ENCODE assay signal across 8 cellular contexts in the genomic region with DNA sequence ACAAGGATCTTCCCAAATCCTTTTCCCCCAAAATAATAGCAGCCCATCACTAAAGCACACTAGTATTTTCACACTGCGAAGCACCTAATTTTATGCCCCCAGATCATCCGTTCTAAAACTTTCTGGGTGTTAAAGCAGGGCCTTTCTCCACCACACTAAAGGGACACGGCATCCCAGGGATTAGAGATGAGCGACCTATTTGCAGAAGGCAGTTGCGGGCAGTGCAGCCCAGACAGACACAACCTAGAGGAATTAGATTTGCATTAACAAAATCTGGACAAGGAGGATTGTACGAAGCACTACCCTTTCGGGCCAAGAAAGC. TPM values are rescaled to one million over a fixed set of nuclear protein-coding genes. Genes with fewer than 3 reads are reported as not detected.
A peak's percentile ranks its signal among the peaks of the same experiment; 100 is the strongest.
DNase-seq lines count a peak whose midpoint lies in the region; ATAC-seq and TF ChIP-seq lines count a peak whose summit lies in the region.

No MANE protein-coding gene starts in this region.

- H3K27me3 ChIP-seq in thyroid gland = no peaks in the 10 kb centered on the region

- no peaks in the 10 kb centered on the region for H3K9me3 ChIP-seq in thyroid gland

- H3K36me3 ChIP-seq in thyroid gland = no peaks in the 10 kb centered on the region

- H3K4me1 ChIP-seq in thyroid gland = peaks cover 3 to 5% of the 10 kb centered on the region in 2 donors

- H3K4me3 ChIP-seq in astrocyte of the spinal cord (ENCODE audit: low read depth, low read length) (peak overlapping the region; percentile 87), lower leg skin (ENCODE audit: low read depth, poor library complexity, severe bottlenecking) (peak overlapping the region; percentile 54), thyroid gland (replicated peaks in 1 of 3) (peak overlapping the region; percentile 52 to 80 (median 69))

- H3K27ac Mint-ChIP-seq in activated T-cell treated with anti-CD3 and anti-CD28 coated beads, Interleukin-2, amount 50 U/mL, for 24 hours = peak overlapping the region; percentile 98

- TF ChIP-seq POLR2A in lower leg skin (IDR thresholded peaks at IDR 0.05) = no peak
- no peak for TF ChIP-seq POLR2A in thyroid gland (IDR thresholded peaks at IDR 0.05)

- peak overlapping the region; percentile 79 to 88 (median 88) for H3K27ac ChIP-seq in thyroid gland

- no peaks in the 10 kb centered on the region for H3K9me3 Mint-ChIP-seq in activated T-cell treated with anti-CD3 and anti-CD28 coated beads, Interleukin-2, amount 50 U/mL, for 24 hours

- no peaks in the 10 kb centered on the region for H3K27me3 Mint-ChIP-seq in activated T-cell treated with anti-CD3 and anti-CD28 coated beads, Interleukin-2, amount 50 U/mL, for 24 hours

- H3K36me3 Mint-ChIP-seq in activated T-cell treated with anti-CD3 and anti-CD28 coated beads, Interleukin-2, amount 50 U/mL, for 24 hours (ENCODE audit: low read depth) = peaks cover 46% of the 10 kb centered on the region

- H3K4me3 Mint-ChIP-seq in activated T-cell treated with anti-CD3 and anti-CD28 coated beads, Interleukin-2, amount 50 U/mL, for 24 hours = peak overlapping the region; percentile 95

- H3K4me1 Mint-ChIP-seq in activated T-cell treated with anti-CD3 and anti-CD28 coated beads, Interleukin-2, amount 50 U/mL, for 24 hours (ENCODE audit: low read depth) = peaks cover 18% of the 10 kb centered on the region

- 0% methylated on average over 7 of the region's 7 CpGs for WGBS in lower leg skin, 2 donors
- WGBS in thyroid gland, 2 donors = 1 to 3% methylated on average over 7 of the region's 7 CpGs

- TF ChIP-seq CTCF in astrocyte of the spinal cord (IDR thresholded peaks at IDR 0.05; ENCODE audit: low read depth, low read length) (no peak), lower leg skin (IDR thresholded peaks at IDR 0.05) (no peak), thyroid gland (IDR thresholded peaks at IDR 0.05) (no peak)

- in situ Hi-C loops in astrocyte of the spinal cord (cut with HindIII; ENCODE audit: low sequenced_read_pairs) = no loop called here

- no peak for ATAC-seq in HG03280 (IDR thresholded peaks at IDR 0.05; ENCODE audit: unreplicated experiment)

- intact Hi-C loops in lower leg skin (cut with DNase I; ENCODE audit: low total_unique reads) (no loop called here), thyroid gland (cut with DNase I) (no loop called here)

- no peak for DNase-seq in activated T-cell treated with anti-CD3 and anti-CD28 coated beads, Interleukin-2, amount 50 U/mL, for 24 hours
- DNase-seq in activated T-cell treated with anti-CD3 and anti-CD28 coated beads, Interleukin-2, amount 50 U/mL, for 48 hours = no peak
- DNase-seq in astrocyte of the spinal cord (ENCODE audit: low read depth, low spot score) (no peak), lower leg skin (ENCODE audit: low spot score in 2 of 2) (no peak), thyroid gland (no peak), glomerular visceral epithelial cell (ENCODE audit: extremely low spot score) (no peak), NCI-H1417 (lab: John Stamatoyannopoulos, UW) (no peak)

RNA-seq across cellular contexts. Expression of gene OSGEPL1, which starts 0.4 kb away (rescaled TPM):
- 10 to 100 TPM in 1 of 4 donors, 1 to 10 TPM in 3; 2.6 to 10.3 (median 6.8) TPM for total RNA-seq in lower leg skin
- total RNA-seq in thyroid gland = 10 to 100 TPM in 2 of 4 donors, 1 to 10 TPM in 2; 6.9 to 13.7 (median 9.8) TPM

RNA-seq across cellular contexts. Expression of gene ORMDL1, which starts 21.9 kb away (rescaled TPM):
- total RNA-seq in lower leg skin = 10 to 100 TPM; 52.5 to 79.0 (median 61.5) TPM
- 100 to 1,000 TPM in 1 of 4 donors, 10 to 100 TPM in 3; 73.1 to 124 (median 90.0) TPM for total RNA-seq in thyroid gland

RNA-seq across cellular contexts. Expression of gene PMS1, which starts 22.1 kb away (rescaled TPM):
- total RNA-seq in lower leg skin (10 to 100 TPM in 2 of 4 donors, 1 to 10 TPM in 2; 6.7 to 10.2 (median 10.0) TPM), thyroid gland (10 to 100 TPM; 22.7 to 34.9 (median 28.1) TPM)
